In the genomic region with DNA sequence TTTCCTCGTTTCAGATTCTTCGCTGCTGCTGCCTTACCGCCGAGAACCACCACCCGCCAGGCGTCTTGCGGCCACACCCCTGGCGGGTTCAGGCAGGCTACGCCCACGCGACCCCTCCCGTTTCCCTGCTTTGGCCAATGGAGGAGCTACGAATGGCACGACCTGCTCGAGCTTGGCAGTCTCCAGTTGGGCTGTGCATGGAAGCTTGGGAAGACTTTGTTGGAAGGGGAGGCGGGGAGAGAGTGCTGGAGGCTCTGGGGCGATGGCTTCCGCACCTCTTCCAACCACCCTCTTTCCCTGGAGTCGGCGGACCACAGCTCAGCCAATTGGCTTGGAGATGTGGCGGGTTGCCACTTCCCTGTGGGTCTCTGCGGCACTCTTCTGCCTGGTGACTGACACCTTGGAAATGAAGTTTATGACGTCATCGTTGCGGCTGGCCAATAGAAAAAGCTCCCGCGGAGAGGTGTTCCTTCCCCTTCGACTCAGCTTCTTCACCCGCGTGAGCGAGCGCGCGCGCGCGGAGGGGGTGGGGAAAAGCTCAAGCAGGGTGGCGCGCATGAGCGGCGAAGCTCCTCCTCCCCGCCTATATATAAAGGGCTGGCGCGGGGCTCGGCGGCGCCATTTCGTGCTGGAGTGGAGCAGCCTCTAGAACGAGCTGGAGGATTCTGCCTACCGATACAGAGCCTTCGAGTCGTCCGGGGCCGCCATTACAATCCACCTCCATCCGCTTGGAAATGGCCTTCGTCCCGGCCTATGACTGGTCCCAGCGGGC, we compare ENCODE assay signal across 8 cellular contexts. TPM values are rescaled to one million over a fixed set of nuclear protein-coding genes. Genes with fewer than 3 reads are reported as not detected.
A peak's percentile ranks its signal among the peaks of the same experiment; 100 is the strongest.
DNase-seq lines count a peak whose midpoint lies in the region; ATAC-seq, FAIRE-seq and TF ChIP-seq lines count a peak whose summit lies in the region.

No MANE protein-coding gene starts in this region.

- peak; percentile 99 to 100 (median 100) for DNase-seq in CD4-positive, alpha-beta T cell
- DNase-seq in NCI-H774 (lab: John Stamatoyannopoulos, UW) (peak; percentile 98), dermis blood vessel endothelial cell (peak; percentile 100), HepG2 (ENCODE audit: low spot score) (peak; percentile 98)
- peak; percentile 99 for DNase-seq in activated CD4-positive, alpha-beta T cell treated with anti-CD3 and anti-CD28 coated beads, Interleukin-2, amount 50 U/mL, for 48 hours
- DNase-seq in stimulated activated CD4-positive, alpha-beta T cell treated with anti-CD3 and anti-CD28 coated beads, Interleukin-2, amount 100 ng/mL, for 48 hours, result peak; percentile 99

- POLR2A ChIA-PET in CD4-positive, alpha-beta T cell (lab: Charles Lee), result interaction anchor here (0.6 to 12.1 kb wide), 86 partner anchors 9 to 1820 kb away, joined by 3 to 444 read pairs (median 6); partner anchors contain the start of genes AGPAT1, ATF6B, B3GALT4 and BAG6
- POLR2A ChIA-PET in HepG2 (lab: Yijun Ruan, JAX), result interaction anchor here (0.6 to 10.5 kb wide), 74 partner anchors 9 to 1573 kb away, joined by 3 to 305 read pairs (median 4); partner anchors contain the start of genes ABHD16A, AGPAT1, ATF6B and B3GALT4

- peaks cover 47% of the 10 kb centered on the region for H3K4me1 ChIP-seq in HepG2 (ENCODE audit: insufficient read depth, low read length)

- peak overlapping the region; percentile 98 for H3K4me3 Mint-ChIP-seq in CD4-positive, alpha-beta T cell

- H4K20me1 ChIP-seq in HepG2 (ENCODE audit: insufficient read depth, low read length), result peaks cover 47% of the 10 kb centered on the region

- peaks cover 85% of the 10 kb centered on the region for H3K79me2 ChIP-seq in HepG2 (ENCODE audit: insufficient read depth, low read length)

- peaks cover 23 to 45% of the 10 kb centered on the region in 2 experiments for H3K36me3 ChIP-seq in HepG2 (replicated peaks in 1 of 2; ENCODE audit: control insufficient read depth in 1 of 2, insufficient read depth in 2 of 2, low read length in 2 of 2)

- H3K27me3 Mint-ChIP-seq in CD4-positive, alpha-beta T cell, result no peaks in the 10 kb centered on the region

- no peaks in the 10 kb centered on the region for H3K27me3 ChIP-seq in CD4-positive, alpha-beta T cell (ENCODE audit: control insufficient read depth, insufficient read depth, low read length)
- H3K27me3 ChIP-seq in HepG2 (ENCODE audit: control insufficient read depth in 1 of 2, insufficient read depth in 2 of 2, low read length in 2 of 2), result peaks cover 0 to 4% of the 10 kb centered on the region in 2 experiments; a peak in 1 of 5 replicates

- no peak for TF ChIP-seq CTCF in CD4-positive, alpha-beta T cell (IDR thresholded peaks at IDR 0.05)
- TF ChIP-seq CTCF in HepG2 (CRISPR knock-in tag; IDR thresholded peaks at IDR 0.05), result 0 out of 2 replicates have a peak, but pooled peaks have one; percentile 17

- in situ Hi-C loops in HepG2 (cut with HindIII; ENCODE audit: extremely low pct_ligation_motif_present, low pct_unique_long_range_greater_than_20kb), result loop anchor here (5.0 to 25.0 kb wide), 2 partner anchors 779 to 1059 kb away; partner anchors contain the start of genes GPSM3, PBX2 and ZBTB12

- BruUV-seq in HepG2 (replicated peaks; lab: Mats Ljungman, UMichigan), result no TSS peak

- H2AFZ ChIP-seq in HepG2 (ENCODE audit: low read length), result no peak overlapping the region

- CTCF ChIA-PET in CD4-positive, alpha-beta T cell (lab: Charles Lee), result interaction anchor here (0.9 to 13.1 kb wide), 12 partner anchors 9 to 133 kb away, joined by 3 to 177 read pairs (median 10); partner anchors contain the start of genes HLA-DMA, HLA-DMB, PSMB8 and PSMB9
- CTCF ChIA-PET in HepG2 (lab: Yijun Ruan, JAX; ENCODE audit: low intra/inter-chr PET ratio, low total read pairs), result no interaction called here

- peak; percentile 53 for ATAC-seq in CD4-positive, alpha-beta T cell (ENCODE audit: poor library complexity)
- ATAC-seq in GM19438 (IDR thresholded peaks at IDR 0.05; ENCODE audit: low read depth, unreplicated experiment), result peak; percentile 42
- ATAC-seq in HG03571 (IDR thresholded peaks at IDR 0.05; ENCODE audit: unreplicated experiment), result peak; percentile 45
- peak; percentile 43 for ATAC-seq in HepG2

- peak overlapping the region; percentile 97 for H3K4me2 ChIP-seq in HepG2 (ENCODE audit: low read depth, low read length)

- intact Hi-C loops in CD4-positive, alpha-beta T cell (cut with DNase I, micrococcal nuclease), result loop anchor here (1.0 to 5.0 kb wide), 4 partner anchors 77 to 1266 kb away; partner anchors contain the start of genes HMGA1 (in 1 of the 2), PSMB8 (in 1 of the 2) and TAP2 (in 1 of the 2)
- intact Hi-C loops in HepG2 (cut with micrococcal nuclease; ENCODE audit: unreplicated experiment), result loop anchor here (5.0 kb wide), 1 partner anchor 226 kb away; no protein-coding TSS in a partner anchor

- peak overlapping the region; percentile 98 for H3K27ac ChIP-seq in CD4-positive, alpha-beta T cell (ENCODE audit: low read depth, low read length)
- H3K27ac ChIP-seq in HepG2 (ENCODE audit: extremely low read length, insufficient read depth, low read length), result peak overlapping the region; percentile 99

- peaks cover 87% of the 10 kb centered on the region for H3K36me3 Mint-ChIP-seq in CD4-positive, alpha-beta T cell (ENCODE audit: low read depth)

- peak; percentile 62 for TF ChIP-seq RAD21 in HepG2 (CRISPR knock-in tag; IDR thresholded peaks at IDR 0.05)

- H3K4me3 ChIP-seq in HepG2 (replicated peaks in 1 of 3; ENCODE audit: insufficient read depth in 1 of 3, low read depth in 2 of 3, low read length in 3 of 3), result peak overlapping the region; percentile 90 to 98 (median 95)

- H3K9me3 Mint-ChIP-seq in CD4-positive, alpha-beta T cell, result no peaks in the 10 kb centered on the region

- no peaks in the 10 kb centered on the region for H3K9me3 ChIP-seq in CD4-positive, alpha-beta T cell (ENCODE audit: control insufficient read depth, low read length)
- H3K9me3 ChIP-seq in HepG2 (ENCODE audit: low read length), result no peaks in the 10 kb centered on the region

- peak overlapping the region; percentile 100 for H3K9ac ChIP-seq in HepG2 (ENCODE audit: insufficient read depth, low read depth, low read length)

- H3K4me1 Mint-ChIP-seq in CD4-positive, alpha-beta T cell (ENCODE audit: low read depth), result peaks cover 48% of the 10 kb centered on the region

- 33% methylated on average over 50 of the region's 58 CpGs for WGBS in HepG2 (ENCODE audit: low lambda C conversion rate)

- peak overlapping the region; percentile 100 for H3K27ac Mint-ChIP-seq in CD4-positive, alpha-beta T cell

- TF ChIP-seq POLR2A in HepG2 (IDR thresholded peaks at IDR 0.05; ENCODE audit: insufficient read depth in 1 of 2, low read depth in 2 of 2, low read length in 2 of 2), result peak in 1 of 2 experiments; percentile 100; a peak in 2 of 4 replicates

- TF ChIP-seq EP300 in HepG2 (IDR thresholded peaks at IDR 0.05; ENCODE audit: low read depth in 2 of 2, low read length in 2 of 2), result peak; percentile 17 to 45; a peak in 2 of 4 replicates
- TF ChIP-seq EP300 in HepG2 (CRISPR knock-in tag; IDR thresholded peaks at IDR 0.05; ENCODE audit: borderline replicate concordance), result no peak

- peak; percentile 60 for FAIRE-seq in HepG2 (lab: Jason Lieb, UNC)

RNA-seq across cellular contexts. Expression of gene BRD2, which starts 3.4 kb away (rescaled TPM):
- 100 to 1,000 TPM; 340 to 378 TPM for total RNA-seq in CD4-positive, alpha-beta T cell
- total RNA-seq in dermis blood vessel endothelial cell (60.2 and 86.7 TPM in 2 replicates), HepG2 (2016; rRNA removed; fragmentation: Illumina TruSeq; extraction: Trizol) (71.5 and 143 TPM in 2 replicates)
- 57.3 and 65.0 TPM in 2 replicates for total RNA-seq in HepG2 (2016; cell fraction: cytosol; rRNA removed; fragmentation: Illumina TruSeq; extraction: Trizol; ENCODE audit: low read depth)
- total RNA-seq in HepG2 (2016; cell fraction: insoluble cytoplasmic fraction; rRNA removed; fragmentation: Illumina TruSeq; extraction: Trizol), result 67.2 and 139 TPM in 2 replicates
- total RNA-seq in HepG2 (2016; cell fraction: membrane; rRNA removed; fragmentation: Illumina TruSeq; extraction: Trizol), result 98.6 and 98.8 TPM in 2 replicates
- 221 and 247 TPM in 2 replicates for total RNA-seq in HepG2 (2016; cell fraction: nucleus; rRNA removed; fragmentation: Illumina TruSeq; extraction: Trizol)
- 194 and 202 TPM in 2 replicates for polyA plus RNA-seq in HepG2 (2011; rRNA removed)
- polyA plus RNA-seq in HepG2 (2011; cell fraction: cytosol; rRNA removed), result 75.6 and 93.5 TPM in 2 replicates
- 401 and 432 TPM in 2 replicates for polyA plus RNA-seq in HepG2 (2011; cell fraction: nucleus; rRNA removed)
- 149 and 160 TPM in 2 replicates for polyA plus RNA-seq in HepG2 (2012)
- 30.1 and 33.2 TPM in 2 replicates for polyA plus RNA-seq in HepG2 (2016; cell fraction: cytosol; fragmentation: Illumina TruSeq; extraction: Trizol; ENCODE audit: low read depth)
- polyA plus RNA-seq in HepG2 (2016; cell fraction: insoluble cytoplasmic fraction; fragmentation: Illumina TruSeq; extraction: Trizol; ENCODE audit: low read depth), result 94.6 and 114 TPM in 2 replicates
- 58.5 and 64.6 TPM in 2 replicates for polyA plus RNA-seq in HepG2 (2016; cell fraction: membrane; fragmentation: Illumina TruSeq; extraction: Trizol; ENCODE audit: low read depth)
- 653 and 682 TPM in 2 replicates for polyA plus RNA-seq in HepG2 (2016; cell fraction: nucleus; fragmentation: Illumina TruSeq; extraction: Trizol; ENCODE audit: insufficient read depth, low read depth)
- polyA minus RNA-seq in HepG2 (2011; rRNA and poly(A)+ RNA removed; ENCODE audit: low replicate concordance), result 126 and 157 TPM in 2 replicates
- 43.6 and 49.2 TPM in 2 replicates for polyA minus RNA-seq in HepG2 (2011; cell fraction: cytosol; rRNA and poly(A)+ RNA removed)
- polyA minus RNA-seq in HepG2 (2011; cell fraction: nucleus; rRNA and poly(A)+ RNA removed), result 223 and 377 TPM in 2 replicates

RNA-seq across cellular contexts. Expression of gene HLA-DMA, which starts 18.9 kb away (rescaled TPM):
- total RNA-seq in CD4-positive, alpha-beta T cell, result 10 to 100 TPM; 14.4 to 16.5 TPM
- 1.2 and 1.7 TPM in 2 replicates for total RNA-seq in dermis blood vessel endothelial cell
- total RNA-seq in HepG2 (2016; rRNA removed; fragmentation: Illumina TruSeq; extraction: Trizol), result 0.71 and 1.3 TPM in 2 replicates
- total RNA-seq in HepG2 (2016; cell fraction: cytosol; rRNA removed; fragmentation: Illumina TruSeq; extraction: Trizol; ENCODE audit: low read depth), result 0.53 and 0.61 TPM in 2 replicates
- total RNA-seq in HepG2 (2016; cell fraction: insoluble cytoplasmic fraction; rRNA removed; fragmentation: Illumina TruSeq; extraction: Trizol), result 0.82 and 1.2 TPM in 2 replicates
- total RNA-seq in HepG2 (2016; cell fraction: membrane; rRNA removed; fragmentation: Illumina TruSeq; extraction: Trizol), result 0.46 and 0.76 TPM in 2 replicates
- total RNA-seq in HepG2 (2016; cell fraction: nucleus; rRNA removed; fragmentation: Illumina TruSeq; extraction: Trizol), result 0.78 and 0.85 TPM in 2 replicates
- polyA plus RNA-seq in HepG2 (2011; rRNA removed), result 0.70 and 1.7 TPM in 2 replicates
- 0.59 and 1.2 TPM in 2 replicates for polyA plus RNA-seq in HepG2 (2011; cell fraction: cytosol; rRNA removed)
- 3.1 and 3.3 TPM in 2 replicates for polyA plus RNA-seq in HepG2 (2011; cell fraction: nucleus; rRNA removed)
- polyA plus RNA-seq in HepG2 (2012), result 1.6 and 1.7 TPM in 2 replicates
- polyA plus RNA-seq in HepG2 (2016; cell fraction: cytosol; fragmentation: Illumina TruSeq; extraction: Trizol; ENCODE audit: low read depth), result 0.12 and 0.36 TPM in 2 replicates
- polyA plus RNA-seq in HepG2 (2016; cell fraction: insoluble cytoplasmic fraction; fragmentation: Illumina TruSeq; extraction: Trizol; ENCODE audit: low read depth), result 0.62 and 0.68 TPM in 2 replicates
- 0.63 and 0.96 TPM in 2 replicates for polyA plus RNA-seq in HepG2 (2016; cell fraction: membrane; fragmentation: Illumina TruSeq; extraction: Trizol; ENCODE audit: low read depth)
- 2.9 and 4.5 TPM in 2 replicates for polyA plus RNA-seq in HepG2 (2016; cell fraction: nucleus; fragmentation: Illumina TruSeq; extraction: Trizol; ENCODE audit: insufficient read depth, low read depth)
- polyA minus RNA-seq in HepG2 (2011; rRNA and poly(A)+ RNA removed; ENCODE audit: low replicate concordance), result 1.2 and 1.9 TPM in 2 replicates
- not detected in 2 replicates for polyA minus RNA-seq in HepG2 (2011; cell fraction: cytosol; rRNA and poly(A)+ RNA removed)
- polyA minus RNA-seq in HepG2 (2011; cell fraction: nucleus; rRNA and poly(A)+ RNA removed), result 1.7 and 2.3 TPM in 2 replicates

RNA-seq across cellular contexts. Expression of gene HLA-DMB, which starts 30.9 kb away (rescaled TPM):
- 1 to 10 TPM; 4.6 to 6.0 TPM for total RNA-seq in CD4-positive, alpha-beta T cell
- total RNA-seq in dermis blood vessel endothelial cell, result 1.0 and 2.9 TPM in 2 replicates
- not detected in 2 replicates for total RNA-seq in HepG2 (2016; rRNA removed; fragmentation: Illumina TruSeq; extraction: Trizol)
- total RNA-seq in HepG2 (2016; cell fraction: cytosol; rRNA removed; fragmentation: Illumina TruSeq; extraction: Trizol; ENCODE audit: low read depth), result not detected in 2 replicates
- not detected in 2 replicates for total RNA-seq in HepG2 (2016; cell fraction: insoluble cytoplasmic fraction; rRNA removed; fragmentation: Illumina TruSeq; extraction: Trizol)
- total RNA-seq in HepG2 (2016; cell fraction: membrane; rRNA removed; fragmentation: Illumina TruSeq; extraction: Trizol), result not detected in 2 replicates
- not detected in 2 replicates for total RNA-seq in HepG2 (2016; cell fraction: nucleus; rRNA removed; fragmentation: Illumina TruSeq; extraction: Trizol)
- polyA plus RNA-seq in HepG2 (2011; rRNA removed), result not detected in 2 replicates
- not detected in 2 replicates for polyA plus RNA-seq in HepG2 (2011; cell fraction: cytosol; rRNA removed)
- 0.09 TPM in 1 of 2 replicates, not detected in the other for polyA plus RNA-seq in HepG2 (2011; cell fraction: nucleus; rRNA removed)
- polyA plus RNA-seq in HepG2 (2012), result not detected in 2 replicates
- polyA plus RNA-seq in HepG2 (2016; cell fraction: cytosol; fragmentation: Illumina TruSeq; extraction: Trizol; ENCODE audit: low read depth), result not detected in 2 replicates
- polyA plus RNA-seq in HepG2 (2016; cell fraction: insoluble cytoplasmic fraction; fragmentation: Illumina TruSeq; extraction: Trizol; ENCODE audit: low read depth), result not detected in 2 replicates
- not detected in 2 replicates for polyA plus RNA-seq in HepG2 (2016; cell fraction: membrane; fragmentation: Illumina TruSeq; extraction: Trizol; ENCODE audit: low read depth)
- polyA plus RNA-seq in HepG2 (2016; cell fraction: nucleus; fragmentation: Illumina TruSeq; extraction: Trizol; ENCODE audit: insufficient read depth, low read depth), result not detected in 2 replicates
- not detected in 2 replicates for polyA minus RNA-seq in HepG2 (2011; rRNA and poly(A)+ RNA removed; ENCODE audit: low replicate concordance)
- not detected in 2 replicates for polyA minus RNA-seq in HepG2 (2011; cell fraction: cytosol; rRNA and poly(A)+ RNA removed)
- not detected in 2 replicates for polyA minus RNA-seq in HepG2 (2011; cell fraction: nucleus; rRNA and poly(A)+ RNA removed)

RNA-seq across cellular contexts. Expression of gene HLA-DOA, which starts 37.6 kb away (rescaled TPM):
- total RNA-seq in CD4-positive, alpha-beta T cell, result 1 to 10 TPM; 5.9 to 6.1 TPM
- total RNA-seq in dermis blood vessel endothelial cell (not detected in 2 replicates), HepG2 (2016; rRNA removed; fragmentation: Illumina TruSeq; extraction: Trizol) (0.07 and 0.09 TPM in 2 replicates)
- not detected in 2 replicates for total RNA-seq in HepG2 (2016; cell fraction: cytosol; rRNA removed; fragmentation: Illumina TruSeq; extraction: Trizol; ENCODE audit: low read depth)
- 0.04 TPM in 1 of 2 replicates, not detected in the other for total RNA-seq in HepG2 (2016; cell fraction: insoluble cytoplasmic fraction; rRNA removed; fragmentation: Illumina TruSeq; extraction: Trizol)
- total RNA-seq in HepG2 (2016; cell fraction: membrane; rRNA removed; fragmentation: Illumina TruSeq; extraction: Trizol), result 0.06 TPM in 1 of 2 replicates, not detected in the other
- 0.09 TPM in 1 of 2 replicates, not detected in the other for total RNA-seq in HepG2 (2016; cell fraction: nucleus; rRNA removed; fragmentation: Illumina TruSeq; extraction: Trizol)
- 0.03 TPM in 1 of 2 replicates, not detected in the other for polyA plus RNA-seq in HepG2 (2011; rRNA removed)
- 0.04 TPM in 1 of 2 replicates, not detected in the other for polyA plus RNA-seq in HepG2 (2011; cell fraction: cytosol; rRNA removed)
- polyA plus RNA-seq in HepG2 (2011; cell fraction: nucleus; rRNA removed), result not detected in 2 replicates
- not detected in 2 replicates for polyA plus RNA-seq in HepG2 (2012)
- not detected in 2 replicates for polyA plus RNA-seq in HepG2 (2016; cell fraction: cytosol; fragmentation: Illumina TruSeq; extraction: Trizol; ENCODE audit: low read depth)
- polyA plus RNA-seq in HepG2 (2016; cell fraction: insoluble cytoplasmic fraction; fragmentation: Illumina TruSeq; extraction: Trizol; ENCODE audit: low read depth), result 0.07 TPM in 1 of 2 replicates, not detected in the other
- not detected in 2 replicates for polyA plus RNA-seq in HepG2 (2016; cell fraction: membrane; fragmentation: Illumina TruSeq; extraction: Trizol; ENCODE audit: low read depth)
- polyA plus RNA-seq in HepG2 (2016; cell fraction: nucleus; fragmentation: Illumina TruSeq; extraction: Trizol; ENCODE audit: insufficient read depth, low read depth), result 0.63 TPM in 1 of 2 replicates, not detected in the other
- polyA minus RNA-seq in HepG2 (2011; rRNA and poly(A)+ RNA removed; ENCODE audit: low replicate concordance), result 0.30 TPM in 1 of 2 replicates, not detected in the other
- not detected in 2 replicates for polyA minus RNA-seq in HepG2 (2011; cell fraction: cytosol; rRNA and poly(A)+ RNA removed)
- not detected in 2 replicates for polyA minus RNA-seq in HepG2 (2011; cell fraction: nucleus; rRNA and poly(A)+ RNA removed)

Comparison
In these comparisons a context has a peak if more than half of its experiments do, and no peak if none do; other contexts are left out.
1. Peak in every context shown above with its lines: DNase-seq, ATAC-seq, H3K4me3 ChIP-seq and H3K27ac ChIP-seq.